1 cellular context compared by ENCODE assay signal in the genomic region with DNA sequence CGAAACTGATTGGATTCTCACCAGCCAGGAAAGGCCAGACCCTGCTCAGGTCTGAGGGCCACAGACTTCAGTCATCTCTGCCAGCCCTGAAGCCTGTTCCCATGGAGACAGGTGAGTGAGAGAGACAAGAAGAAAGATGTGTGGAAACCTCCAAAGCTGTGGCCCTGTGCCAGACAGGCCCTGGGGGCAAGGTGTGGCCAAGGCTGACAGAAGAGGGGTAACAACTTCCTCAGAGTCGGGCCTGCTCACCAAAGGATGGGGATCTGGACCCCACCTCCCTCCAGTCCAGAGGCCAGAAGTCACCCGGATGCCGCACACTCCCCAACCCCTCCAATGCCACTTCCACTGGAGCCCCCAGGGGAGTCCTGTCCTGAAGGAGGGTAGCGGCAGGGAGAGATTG.
TF ChIP-seq lines count a peak whose summit lies in the region.

No MANE protein-coding gene starts in this region.

TF ChIP-seq in IMR-90, 13 proteins besides CTCF, POLR2A, EP300 and RAD21 (continued from another document):
- TF ChIP-seq, protein P1, sequence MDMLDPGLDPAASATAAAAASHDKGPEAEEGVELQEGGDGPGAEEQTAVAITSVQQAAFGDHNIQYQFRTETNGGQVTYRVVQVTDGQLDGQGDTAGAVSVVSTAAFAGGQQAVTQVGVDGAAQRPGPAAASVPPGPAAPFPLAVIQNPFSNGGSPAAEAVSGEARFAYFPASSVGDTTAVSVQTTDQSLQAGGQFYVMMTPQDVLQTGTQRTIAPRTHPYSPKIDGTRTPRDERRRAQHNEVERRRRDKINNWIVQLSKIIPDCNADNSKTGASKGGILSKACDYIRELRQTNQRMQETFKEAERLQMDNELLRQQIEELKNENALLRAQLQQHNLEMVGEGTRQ (IDR thresholded peaks at IDR 0.05; ENCODE audit: low read depth, low read length), result no peak
- TF ChIP-seq, protein P2, sequence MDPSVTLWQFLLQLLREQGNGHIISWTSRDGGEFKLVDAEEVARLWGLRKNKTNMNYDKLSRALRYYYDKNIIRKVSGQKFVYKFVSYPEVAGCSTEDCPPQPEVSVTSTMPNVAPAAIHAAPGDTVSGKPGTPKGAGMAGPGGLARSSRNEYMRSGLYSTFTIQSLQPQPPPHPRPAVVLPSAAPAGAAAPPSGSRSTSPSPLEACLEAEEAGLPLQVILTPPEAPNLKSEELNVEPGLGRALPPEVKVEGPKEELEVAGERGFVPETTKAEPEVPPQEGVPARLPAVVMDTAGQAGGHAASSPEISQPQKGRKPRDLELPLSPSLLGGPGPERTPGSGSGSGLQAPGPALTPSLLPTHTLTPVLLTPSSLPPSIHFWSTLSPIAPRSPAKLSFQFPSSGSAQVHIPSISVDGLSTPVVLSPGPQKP (IDR thresholded peaks at IDR 0.05; ENCODE audit: borderline replicate concordance, low read depth, low read length), result no peak
- TF ChIP-seq NFE2L2 (IDR thresholded peaks at IDR 0.05; ENCODE audit: low read depth, low read length) (no peak), CEBPB (IDR thresholded peaks at IDR 0.05; ENCODE audit: low read depth, low read length) (no peak), FOS (IDR thresholded peaks at IDR 0.05; ENCODE audit: low read depth, low read length) (no peak), RCOR1 (IDR thresholded peaks at IDR 0.05; ENCODE audit: insufficient replicate concordance, low read length) (no peak), MXI1 (IDR thresholded peaks at IDR 0.05; ENCODE audit: borderline replicate concordance, low read depth, low read length) (no peak), BHLHE40 (IDR thresholded peaks at IDR 0.05; ENCODE audit: low read depth, low read length) (no peak), CHD1 (IDR thresholded peaks at IDR 0.05; ENCODE audit: low read depth, low read length) (no peak), SMC3 (IDR thresholded peaks at IDR 0.05; ENCODE audit: low read depth, low read length) (no peak), RFX5 (IDR thresholded peaks at IDR 0.05; ENCODE audit: low read depth, low read length) (no peak)
